ENCODE assay signal across 8 cellular contexts in the genomic region with DNA sequence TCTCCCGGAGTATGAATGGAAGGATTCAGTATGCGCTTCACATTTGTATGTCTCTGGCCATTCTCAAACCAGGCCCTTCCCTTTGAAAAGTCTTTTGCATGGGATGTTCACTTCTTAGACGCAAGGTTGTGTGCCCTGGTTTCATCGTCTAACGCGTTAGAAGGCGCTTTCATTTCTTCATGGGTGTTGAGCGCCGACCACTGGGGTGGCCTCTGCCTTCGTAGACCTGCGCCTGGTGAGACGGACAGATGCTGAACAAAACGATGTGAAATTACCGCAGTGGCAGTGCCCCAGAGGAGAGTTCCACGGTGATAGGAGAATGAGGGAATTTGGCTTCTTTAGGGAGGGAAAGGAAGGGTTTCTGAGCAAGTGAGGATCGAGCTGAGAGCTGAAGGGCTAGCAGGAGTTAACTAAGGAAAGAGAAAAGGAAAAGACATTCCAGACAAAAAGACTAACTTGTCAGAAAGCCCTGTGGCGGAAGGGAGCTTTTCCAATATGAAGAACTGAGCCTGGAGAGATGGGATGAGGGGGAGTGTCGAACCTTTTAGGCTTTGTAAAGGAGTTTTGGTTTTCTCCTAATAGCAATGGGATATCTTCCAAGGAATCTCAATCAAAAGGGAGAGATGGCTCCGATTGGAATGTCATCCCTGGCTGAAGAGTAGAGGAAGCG. TPM values are rescaled to one million over a fixed set of nuclear protein-coding genes. Genes with fewer than 3 reads are reported as not detected.
DNase-seq lines count a peak whose midpoint lies in the region; ATAC-seq, FAIRE-seq and TF ChIP-seq lines count a peak whose summit lies in the region.

No MANE protein-coding gene starts in this region.

- no peak for FAIRE-seq in urothelium cell line (lab: Jason Lieb, UNC)

- H3K4me3 ChIP-seq in LNCaP clone FGC (ENCODE audit: low read depth, low read length) = peak overlapping the region; percentile 64
- H3K4me3 ChIP-seq in epithelial cell of proximal tubule (ENCODE audit: low read depth, low read length) = peak overlapping the region; percentile 71
- peak overlapping the region; percentile 77 for H3K4me3 ChIP-seq in neuron (ENCODE audit: low read length)

- peak overlapping the region; percentile 29 for H2AFZ ChIP-seq in neuron (ENCODE audit: low read depth, low read length)

- H3K27me3 ChIP-seq in neuron (ENCODE audit: insufficient read depth, low read length) = no peaks in the 10 kb centered on the region

- no peaks in the 10 kb centered on the region for H3K9me3 Mint-ChIP-seq in activated CD4-positive, alpha-beta T cell treated with anti-CD3 and anti-CD28 coated beads, Interleukin-2, amount 10 ng/mL, durations not matched to agents 7 days and 5 days

- H3K36me3 Mint-ChIP-seq in activated CD4-positive, alpha-beta T cell treated with anti-CD3 and anti-CD28 coated beads, Interleukin-2, amount 10 ng/mL, durations not matched to agents 7 days and 5 days (ENCODE audit: low read depth) = peaks cover 26% of the 10 kb centered on the region

- TF ChIP-seq CTCF in LNCaP clone FGC (IDR thresholded peaks at IDR 0.05; ENCODE audit: control insufficient read depth, extremely low read depth, insufficient read depth) = peak; percentile 37; the same call in 1 of the 2 replicates
- TF ChIP-seq CTCF in epithelial cell of proximal tubule (conservative IDR thresholded peaks at IDR 0.05; ENCODE audit: low read depth, low read length) = peak; percentile 2

- H3K27me3 Mint-ChIP-seq in activated CD4-positive, alpha-beta T cell treated with anti-CD3 and anti-CD28 coated beads, Interleukin-2, amount 10 ng/mL, durations not matched to agents 7 days and 5 days = no peaks in the 10 kb centered on the region

- CTCF ChIA-PET in activated CD4-positive, alpha-beta T cell treated with anti-CD3 and anti-CD28 coated beads, Interleukin-2, amount 10 ng/mL, durations not matched to agents 7 days and 5 days (lab: Charles Lee) = interaction anchor here (0.6 to 1.8 kb wide), 5 partner anchors 12 to 137 kb away, joined by 3 to 5 read pairs (median 4); no protein-coding TSS in a partner anchor

- no peaks in the 10 kb centered on the region for H3K9me3 ChIP-seq in neuron (ENCODE audit: low read length)

- H3K4me3 Mint-ChIP-seq in activated CD4-positive, alpha-beta T cell treated with anti-CD3 and anti-CD28 coated beads, Interleukin-2, amount 10 ng/mL, durations not matched to agents 7 days and 5 days = no peak overlapping the region

- H3K27ac Mint-ChIP-seq in activated CD4-positive, alpha-beta T cell treated with anti-CD3 and anti-CD28 coated beads, Interleukin-2, amount 10 ng/mL, durations not matched to agents 7 days and 5 days = no peak overlapping the region

- H3K4me1 ChIP-seq in neuron (ENCODE audit: insufficient read depth, low read length) = peaks cover 29% of the 10 kb centered on the region

- peak; percentile 23 for ATAC-seq in GM21447 (IDR thresholded peaks at IDR 0.05; ENCODE audit: unreplicated experiment)

- peaks cover 29% of the 10 kb centered on the region for H3K4me1 Mint-ChIP-seq in activated CD4-positive, alpha-beta T cell treated with anti-CD3 and anti-CD28 coated beads, Interleukin-2, amount 10 ng/mL, durations not matched to agents 7 days and 5 days

- POLR2A ChIA-PET in activated CD4-positive, alpha-beta T cell treated with anti-CD3 and anti-CD28 coated beads, Interleukin-2, amount 10 ng/mL, durations not matched to agents 7 days and 5 days (lab: Charles Lee) = no interaction called here

- DNase-seq in EL (peak; percentile 50), LNCaP clone FGC (ENCODE audit: low read depth) (no peak), epithelial cell of proximal tubule (ENCODE audit: low read depth) (peak; percentile 41), urothelium cell line (ENCODE audit: low spot score) (peak; percentile 8), NCI-H510A treated with DMSO at 0.1 percent for 48 hours (lab: John Stamatoyannopoulos, UW) (no peak)
- DNase-seq in activated CD4-positive, alpha-beta T cell treated with anti-CD3 and anti-CD28 coated beads, Interleukin-2, amount 10 ng/mL, durations not matched to agents 7 days and 5 days = peak; percentile 64

- peaks cover 6% of the 10 kb centered on the region for H3K36me3 ChIP-seq in neuron (ENCODE audit: insufficient read depth, low read length)

RNA-seq across cellular contexts. Expression of a gene that starts 0.9 kb away (rescaled TPM):
- total RNA-seq in activated CD4-positive, alpha-beta T cell treated with anti-CD3 and anti-CD28 coated beads, Interleukin-2, amount 10 ng/mL, durations not matched to agents 7 days and 5 days = 10 to 100 TPM; 27.2 to 27.6 TPM
- total RNA-seq in epithelial cell of proximal tubule = 17.1 and 26.3 TPM in 2 replicates

RNA-seq across cellular contexts. Expression of a gene that starts 1.3 kb away (rescaled TPM):
- total RNA-seq in activated CD4-positive, alpha-beta T cell treated with anti-CD3 and anti-CD28 coated beads, Interleukin-2, amount 10 ng/mL, durations not matched to agents 7 days and 5 days = 10 to 100 TPM; 43.7 to 47.3 TPM
- total RNA-seq in epithelial cell of proximal tubule = 10.9 and 13.8 TPM in 2 replicates

RNA-seq across cellular contexts. Expression of a gene that starts 38.0 kb away (rescaled TPM):
- 10 to 100 TPM; 25.1 to 26.8 TPM for total RNA-seq in activated CD4-positive, alpha-beta T cell treated with anti-CD3 and anti-CD28 coated beads, Interleukin-2, amount 10 ng/mL, durations not matched to agents 7 days and 5 days
- total RNA-seq in epithelial cell of proximal tubule = 20.9 and 27.4 TPM in 2 replicates

Comparison
In these comparisons a context has a peak if more than half of its experiments do, and no peak if none do; other contexts are left out.
1. DNase-seq: peak in EL (single experiment), activated CD4-positive, alpha-beta T cell treated with anti-CD3 and anti-CD28 coated beads, Interleukin-2, amount 10 ng/mL, durations not matched to agents 7 days and 5 days (single experiment), epithelial cell of proximal tubule (single experiment) and urothelium cell line (single experiment); none in LNCaP clone FGC (single experiment) and NCI-H510A treated with DMSO at 0.1 percent for 48 hours (single experiment).
2. Peak in every context shown above with its lines, with median percentiles within 50 percentile points of each other: H3K4me3 ChIP-seq.